In genomic region chr7:45768516-45769394, GRCh38 we compare ENCODE assay signal across 8 cellular contexts.
DNase-seq lines count a peak whose midpoint lies in the region; ATAC-seq and TF ChIP-seq lines count a peak whose summit lies in the region.
"Not testable (repeated sequence)": the region's sequence is repeated elsewhere in the genome, so short reads cannot be mapped to it uniquely, and the experiment has no call there.

No MANE protein-coding gene starts in this region.

- H3K4me3 ChIP-seq in GM06990 (replicated peaks; ENCODE audit: low read depth, low read length) (peak overlapping the region; percentile 89), NB4 (ENCODE audit: low read depth, low read length) (peak overlapping the region; percentile 72)

- DNase-seq in GM06990 (ENCODE audit: extremely low read depth, insufficient read length) (peak; percentile 94), NB4 (ENCODE audit: low read depth) (peak; percentile 100), SK-N-DZ (ENCODE audit: low spot score) (peak; percentile 97), glomerular endothelial cell (ENCODE audit: extremely low read depth, low read depth, low spot score) (peak; percentile 85), occipital lobe (lab: John Stamatoyannopoulos, UW) (peak; percentile 95)

- H3K36me3 Mint-ChIP-seq in activated naive CD4-positive, alpha-beta T cell treated with anti-CD3 and anti-CD28 coated beads, Interleukin-2, amount 50 U/mL, for 24 hours = not testable (repeated sequence)

- TF ChIP-seq POLR2A in NB4 (IDR thresholded peaks at IDR 0.05; ENCODE audit: extremely low read depth, insufficient read length) = peak; percentile 58

- peak; percentile 100 for ATAC-seq in HG02571 (IDR thresholded peaks at IDR 0.05; ENCODE audit: unreplicated experiment)

- H3K27me3 ChIP-seq in GM06990 (replicated peaks; ENCODE audit: control insufficient read depth, insufficient read depth, low read length) = not testable (repeated sequence)

- TF ChIP-seq CTCF in GM06990 (IDR thresholded peaks at IDR 0.05; ENCODE audit: insufficient read depth, low read length, poor library complexity, severe bottlenecking); NB4 (IDR thresholded peaks at IDR 0.05; ENCODE audit: low read depth, low read length): not testable (repeated sequence)

- H3K36me3 ChIP-seq in GM06990 (ENCODE audit: control insufficient read depth, insufficient read depth, low read length) = not testable (repeated sequence)

- H3K4me1 Mint-ChIP-seq in activated naive CD4-positive, alpha-beta T cell treated with anti-CD3 and anti-CD28 coated beads, Interleukin-2, amount 50 U/mL, for 24 hours = peaks cover 13% of the 10 kb centered on the region

- H3K27me3 Mint-ChIP-seq in activated naive CD4-positive, alpha-beta T cell treated with anti-CD3 and anti-CD28 coated beads, Interleukin-2, amount 50 U/mL, for 24 hours = not testable (repeated sequence)

- H3K27ac ChIP-seq in temporal lobe (ENCODE audit: low read depth, low read length) = peak overlapping the region; percentile 83

- H3K9me3 Mint-ChIP-seq in activated naive CD4-positive, alpha-beta T cell treated with anti-CD3 and anti-CD28 coated beads, Interleukin-2, amount 50 U/mL, for 24 hours = not testable (repeated sequence)

- H3K27ac Mint-ChIP-seq in activated naive CD4-positive, alpha-beta T cell treated with anti-CD3 and anti-CD28 coated beads, Interleukin-2, amount 50 U/mL, for 24 hours = peak overlapping the region; percentile 95

- peak overlapping the region; percentile 93 for H3K4me3 Mint-ChIP-seq in activated naive CD4-positive, alpha-beta T cell treated with anti-CD3 and anti-CD28 coated beads, Interleukin-2, amount 50 U/mL, for 24 hours

Comparison
In these comparisons a context has a peak if more than half of its experiments do, and no peak if none do; other contexts are left out.
1. Peak in every context shown above with its lines: DNase-seq, ATAC-seq, H3K4me3 ChIP-seq and H3K27ac ChIP-seq.